Comparison of ENCODE assay signal across 24 cellular contexts in genomic region chr9:38033956-38034355, GRCh38. TPM values are rescaled to one million over a fixed set of nuclear protein-coding genes. Genes with fewer than 3 reads are reported as not detected.
DNase-seq lines count a peak whose midpoint lies in the region; FAIRE-seq and TF ChIP-seq lines count a peak whose summit lies in the region.
"Had no signal": no experiment of that assay in that cellular context is flagged by ENCODE, and none has a peak within 500 bp of the region (broad histone marks: within the 10 kb centered on the region; RNA-seq: fewer than 3 reads in every experiment).

No MANE protein-coding gene starts in this region.

- no peak overlapping the region for H3K4me3 Mint-ChIP-seq in IgD-negative memory B cell
- H3K4me3 Mint-ChIP-seq in activated naive CD8-positive, alpha-beta T cell treated with anti-CD3 and anti-CD28 coated beads for 36 hours, result no peak overlapping the region
- H3K4me3 Mint-ChIP-seq: B cell, CD14-positive monocyte had no signal

- no peak for FAIRE-seq in kidney (lab: Jason Lieb, UNC)
- FAIRE-seq: A204.1, D721Med, GM19239, H1 had no signal

- no peaks in the 10 kb centered on the region for H3K36me3 Mint-ChIP-seq in IgD-negative memory B cell
- H3K36me3 Mint-ChIP-seq in activated naive CD8-positive, alpha-beta T cell treated with anti-CD3 and anti-CD28 coated beads for 36 hours, result no peaks in the 10 kb centered on the region
- H3K36me3 Mint-ChIP-seq: CD14-positive monocyte had no signal

- no peaks in the 10 kb centered on the region for H3K9me3 ChIP-seq in kidney (ENCODE audit: control insufficient read depth in 1 of 2, low read length in 2 of 2)
- H3K9me3 ChIP-seq in transverse colon, result no peaks in the 10 kb centered on the region

- 57% methylated on average over 7 of the region's 7 CpGs; no CpG with 5 or more reads in 1 of the 2 donors for WGBS in transverse colon (ENCODE audit: low coverage in 1 of 2), 2 donors

- no peak for TF ChIP-seq EP300 in transverse colon (IDR thresholded peaks at IDR 0.05; ENCODE audit: low read depth)

- peaks cover 0 to 8% (median 6%) of the 10 kb centered on the region in 3 donors for H3K4me1 Mint-ChIP-seq in IgD-negative memory B cell
- H3K4me1 Mint-ChIP-seq in activated naive CD8-positive, alpha-beta T cell treated with anti-CD3 and anti-CD28 coated beads for 36 hours, result peaks cover 7% of the 10 kb centered on the region

- TF ChIP-seq CTCF in kidney (IDR thresholded peaks at IDR 0.05; ENCODE audit: borderline replicate concordance, extremely low read depth, insufficient read depth) (no peak), transverse colon (IDR thresholded peaks at IDR 0.05) (no peak)

- H3K4me3 ChIP-seq in kidney (ENCODE audit: low read length in 2 of 2), result no peak overlapping the region
- H3K4me3 ChIP-seq in transverse colon, result no peak overlapping the region
- H3K4me3 ChIP-seq: SK-N-MC had no signal

- peak overlapping the region in 2 of 3 donors; percentile 27 to 33 for H3K27ac Mint-ChIP-seq in IgD-negative memory B cell
- no peak overlapping the region for H3K27ac Mint-ChIP-seq in activated naive CD8-positive, alpha-beta T cell treated with anti-CD3 and anti-CD28 coated beads for 36 hours
- H3K27ac Mint-ChIP-seq: B cell, CD14-positive monocyte had no signal

- H3K27ac ChIP-seq in kidney (ENCODE audit: low read depth in 2 of 2, low read length in 2 of 2) (no peak overlapping the region), transverse colon (peak overlapping the region; percentile 78 to 86 (median 84))
- H3K27ac ChIP-seq: KMS-11, SK-N-MC had no signal

- TF ChIP-seq POLR2A in transverse colon (IDR thresholded peaks at IDR 0.05), result no peak

- no peaks in the 10 kb centered on the region for H3K27me3 Mint-ChIP-seq in IgD-negative memory B cell
- H3K27me3 Mint-ChIP-seq in activated naive CD8-positive, alpha-beta T cell treated with anti-CD3 and anti-CD28 coated beads for 36 hours, result no peaks in the 10 kb centered on the region

- H3K27me3 ChIP-seq in transverse colon, result no peaks in the 10 kb centered on the region

- no peaks in the 10 kb centered on the region for H3K36me3 ChIP-seq in kidney (ENCODE audit: control insufficient read depth in 1 of 2, insufficient read depth in 2 of 2, low read length in 2 of 2)
- no peaks in the 10 kb centered on the region for H3K36me3 ChIP-seq in transverse colon

- DNase-seq in SW480 (ENCODE audit: low spot score), result peak; percentile 29
- DNase-seq in kidney, result peak; percentile 29
- no peak for DNase-seq in transverse colon
- DNase-seq in activated naive CD8-positive, alpha-beta T cell treated with anti-CD3 and anti-CD28 coated beads for 36 hours, result no peak
- no peak for DNase-seq in kidney tubule cell (ENCODE audit: low spot score)
- no peak for DNase-seq in NCI-H345 treated with DMSO at 0.1 percent for 48 hours (lab: John Stamatoyannopoulos, UW; ENCODE audit: unreplicated experiment)
- DNase-seq: DMS53, GDM1, NCI-H1105, NCI-H2029 treated with DMSO at 0.1 percent for 48 hours, NCI-H226, NCI-H524, NCI-H774, SHP77 treated with DMSO at 0.1 percent for 48 hours, SW 1271 had no signal

- peaks cover 0 to 3% (median 0%) of the 10 kb centered on the region in 3 donors for H3K9me3 Mint-ChIP-seq in IgD-negative memory B cell
- no peaks in the 10 kb centered on the region for H3K9me3 Mint-ChIP-seq in activated naive CD8-positive, alpha-beta T cell treated with anti-CD3 and anti-CD28 coated beads for 36 hours

- in situ Hi-C loops in transverse colon (cut with MboI; ENCODE audit: low pct_ligation_motif_present in 1 of 4, low pct_unique_long_range_greater_than_20kb in 1 of 4, low sequenced_read_pairs in 3 of 4), result no loop called here

- H3K9ac ChIP-seq in kidney (ENCODE audit: low read length in 2 of 2), result no peak overlapping the region
- H3K9ac ChIP-seq: KMS-11 had no signal

- intact Hi-C loops in kidney (cut with DNase I) (no loop called here), transverse colon (cut with DNase I; ENCODE audit: low total_unique reads) (no loop called here)

- H3K4me1 ChIP-seq in kidney (ENCODE audit: control insufficient read depth in 1 of 2, insufficient read depth in 1 of 2, low read depth in 1 of 2, low read length in 2 of 2), result peaks cover 14 to 27% of the 10 kb centered on the region in 2 donors
- H3K4me1 ChIP-seq in transverse colon, result peaks cover 11 to 65% (median 52%) of the 10 kb centered on the region in 4 donors

RNA-seq across cellular contexts. Expression of gene SHB, which starts 35.1 kb away (rescaled TPM):
- polyA plus RNA-seq in IgD-negative memory B cell, result not detected
- 39.8 TPM for total RNA-seq in kidney
- polyA plus RNA-seq in kidney (ENCODE audit: insufficient read depth, low read depth, low replicate concordance), result 16.4 TPM
- total RNA-seq in transverse colon, result 10 to 100 TPM; 11.9 to 33.7 (median 22.2) TPM
- total RNA-seq in activated naive CD8-positive, alpha-beta T cell treated with anti-CD3 and anti-CD28 coated beads for 36 hours, result 1 to 10 TPM; 1.2 to 1.8 TPM

Comparison
In these comparisons a context has a peak if more than half of its experiments do, and no peak if none do; other contexts are left out.
1. DNase-seq: peak in SW480 (single experiment) and kidney (single experiment); none in transverse colon (single experiment), activated naive CD8-positive, alpha-beta T cell treated with anti-CD3 and anti-CD28 coated beads for 36 hours (single experiment), kidney tubule cell (single experiment) and NCI-H345 treated with DMSO at 0.1 percent for 48 hours (single experiment).
2. H3K27ac ChIP-seq: peak in transverse colon (4 of 4); none in kidney (0 of 2).
3. RNA of gene SHB, which starts 35.1 kb away (total RNA-seq): 39.8 TPM in kidney (single experiment) and 11.9 to 33.7 TPM in transverse colon; 1.2 to 1.8 TPM in activated naive CD8-positive, alpha-beta T cell treated with anti-CD3 and anti-CD28 coated beads for 36 hours; every median in the first group is over 4 times any median in the second.